Comparison of ENCODE assay signal across 1 cellular context in genomic region chr2:120375251-120376020, GRCh38.
TF ChIP-seq lines count a peak whose summit lies in the region.

No MANE protein-coding gene starts in this region.

TF ChIP-seq in HepG2, 621 proteins besides CTCF, POLR2A, EP300 and RAD21 (continued from another document):
- TF ChIP-seq GLMP (CRISPR knock-in tag; IDR thresholded peaks at IDR 0.05; ENCODE audit: borderline replicate concordance) (no peak), SALL1 (CRISPR knock-in tag; IDR thresholded peaks at IDR 0.05) (no peak)
